Comparison of ENCODE assay signal across 1 cellular context in the genomic region with DNA sequence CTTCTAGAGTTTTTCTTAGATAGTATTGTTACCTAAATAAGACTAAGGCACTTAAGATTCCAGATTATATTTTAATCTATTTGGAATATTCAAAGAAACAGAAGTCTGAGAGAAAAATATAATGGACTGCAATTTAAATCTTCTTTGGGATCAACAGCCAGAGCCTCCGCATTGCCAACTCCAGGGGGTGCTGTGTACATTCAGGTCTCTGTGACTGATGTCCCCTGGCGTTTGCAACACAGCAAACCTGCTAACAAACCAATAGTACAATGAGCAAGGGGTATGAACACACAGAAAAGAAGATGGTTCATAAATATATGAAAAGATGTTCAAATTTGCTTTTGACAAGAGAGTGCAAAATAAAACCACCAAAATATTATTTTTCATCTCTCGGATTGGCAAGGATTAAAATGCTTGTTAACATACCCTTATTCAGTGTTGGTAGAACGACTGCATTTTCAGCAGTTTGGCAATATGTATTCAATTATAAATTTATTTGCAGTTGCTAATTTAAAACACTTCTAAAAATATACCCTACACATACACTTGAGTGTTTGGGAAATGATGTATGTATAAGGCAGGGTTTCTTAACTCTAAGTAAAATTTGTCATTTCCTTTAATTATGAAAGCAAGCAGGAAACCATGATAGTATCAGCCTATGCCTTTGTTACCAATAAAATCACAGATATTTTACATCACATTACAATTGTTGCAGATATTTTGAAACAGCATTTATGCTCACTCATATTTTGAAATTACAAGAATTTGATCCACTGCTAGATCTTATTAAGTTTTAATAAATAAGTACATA.
TF ChIP-seq lines count a peak whose summit lies in the region.

No MANE protein-coding gene starts in this region.

TF ChIP-seq in SK-N-SH, 30 proteins besides CTCF, POLR2A, EP300 and RAD21 (continued from another document):
- TF ChIP-seq, protein P1, sequence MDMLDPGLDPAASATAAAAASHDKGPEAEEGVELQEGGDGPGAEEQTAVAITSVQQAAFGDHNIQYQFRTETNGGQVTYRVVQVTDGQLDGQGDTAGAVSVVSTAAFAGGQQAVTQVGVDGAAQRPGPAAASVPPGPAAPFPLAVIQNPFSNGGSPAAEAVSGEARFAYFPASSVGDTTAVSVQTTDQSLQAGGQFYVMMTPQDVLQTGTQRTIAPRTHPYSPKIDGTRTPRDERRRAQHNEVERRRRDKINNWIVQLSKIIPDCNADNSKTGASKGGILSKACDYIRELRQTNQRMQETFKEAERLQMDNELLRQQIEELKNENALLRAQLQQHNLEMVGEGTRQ (IDR thresholded peaks at IDR 0.05; ENCODE audit: borderline replicate concordance, low read depth, low read length): no peak
- TF ChIP-seq TEAD4 (IDR thresholded peaks at IDR 0.05; ENCODE audit: borderline replicate concordance, insufficient read depth) (0 out of 2 replicates have a peak, but pooled peaks have one; percentile 13), YY1 (IDR thresholded peaks at IDR 0.05; ENCODE audit: low read depth) (0 out of 2 replicates have a peak, but pooled peaks have one; percentile 26), TCF12 (IDR thresholded peaks at IDR 0.05) (0 out of 2 replicates have a peak, but pooled peaks have one; percentile 16), FOXJ3 (CRISPR knock-in tag; IDR thresholded peaks at IDR 0.05) (no peak), FOSL2 (IDR thresholded peaks at IDR 0.05; ENCODE audit: borderline replicate concordance, low read depth) (no peak), USF1 (IDR thresholded peaks at IDR 0.05; ENCODE audit: borderline replicate concordance, low read depth) (no peak), EZH2phosphoT487 (IDR thresholded peaks at IDR 0.05; ENCODE audit: borderline replicate concordance, low read depth) (no peak), NRF1 (IDR thresholded peaks at IDR 0.05; ENCODE audit: low read depth, low read length) (no peak), JUND (IDR thresholded peaks at IDR 0.05) (no peak), CHD2 (IDR thresholded peaks at IDR 0.05; ENCODE audit: low read length, partially characterized antibody) (peak; percentile 13)
- TF ChIP-seq, protein P2, sequence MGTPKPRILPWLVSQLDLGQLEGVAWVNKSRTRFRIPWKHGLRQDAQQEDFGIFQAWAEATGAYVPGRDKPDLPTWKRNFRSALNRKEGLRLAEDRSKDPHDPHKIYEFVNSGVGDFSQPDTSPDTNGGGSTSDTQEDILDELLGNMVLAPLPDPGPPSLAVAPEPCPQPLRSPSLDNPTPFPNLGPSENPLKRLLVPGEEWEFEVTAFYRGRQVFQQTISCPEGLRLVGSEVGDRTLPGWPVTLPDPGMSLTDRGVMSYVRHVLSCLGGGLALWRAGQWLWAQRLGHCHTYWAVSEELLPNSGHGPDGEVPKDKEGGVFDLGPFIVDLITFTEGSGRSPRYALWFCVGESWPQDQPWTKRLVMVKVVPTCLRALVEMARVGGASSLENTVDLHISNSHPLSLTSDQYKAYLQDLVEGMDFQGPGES (IDR thresholded peaks at IDR 0.05; ENCODE audit: low read depth, low read length): no peak
- TF ChIP-seq, protein P3, sequence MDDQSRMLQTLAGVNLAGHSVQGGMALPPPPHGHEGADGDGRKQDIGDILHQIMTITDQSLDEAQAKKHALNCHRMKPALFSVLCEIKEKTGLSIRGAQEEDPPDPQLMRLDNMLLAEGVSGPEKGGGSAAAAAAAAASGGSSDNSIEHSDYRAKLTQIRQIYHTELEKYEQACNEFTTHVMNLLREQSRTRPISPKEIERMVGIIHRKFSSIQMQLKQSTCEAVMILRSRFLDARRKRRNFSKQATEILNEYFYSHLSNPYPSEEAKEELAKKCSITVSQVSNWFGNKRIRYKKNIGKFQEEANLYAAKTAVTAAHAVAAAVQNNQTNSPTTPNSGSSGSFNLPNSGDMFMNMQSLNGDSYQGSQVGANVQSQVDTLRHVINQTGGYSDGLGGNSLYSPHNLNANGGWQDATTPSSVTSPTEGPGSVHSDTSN (IDR thresholded peaks at IDR 0.05): no peak
